In genomic region chr11:35084817-35085424, GRCh38 we compare ENCODE assay signal across 21 cellular contexts. TPM values are rescaled to one million over a fixed set of nuclear protein-coding genes. Genes with fewer than 3 reads are reported as not detected.
DNase-seq lines count a peak whose midpoint lies in the region; ATAC-seq, FAIRE-seq and TF ChIP-seq lines count a peak whose summit lies in the region.
"Had no signal": no experiment of that assay in that cellular context is flagged by ENCODE, and none has a peak within 500 bp of the region (broad histone marks: within the 10 kb centered on the region; RNA-seq: fewer than 3 reads in every experiment).

No MANE protein-coding gene starts in this region.

- H2BK15ac ChIP-seq in neuronal stem cell (ENCODE audit: low read length): no peak overlapping the region

- peaks cover 0 to 2% of the 10 kb centered on the region in 2 donors for H3K27me3 Mint-ChIP-seq in CD8-positive, alpha-beta memory T cell
- H3K27me3 Mint-ChIP-seq in dendritic cell treated with granulocyte-macrophage colony-stimulating factor and Interleukin-4, amounts not matched to agents 40 ng/mL and 50 ng/mL, for 4 days: no peaks in the 10 kb centered on the region
- peaks cover 12% of the 10 kb centered on the region for H3K27me3 Mint-ChIP-seq in T-helper 2 cell treated with Interferon-gamma antibody and Interleukin-4, amounts not matched to agents 5 μg/mL and 100 μg/mL, for 36 hours (ENCODE audit: low read depth)

- H3K4me1 Mint-ChIP-seq in CD8-positive, alpha-beta memory T cell: peaks cover 55 to 91% (median 90%) of the 10 kb centered on the region in 3 donors
- H3K4me1 Mint-ChIP-seq in dendritic cell treated with granulocyte-macrophage colony-stimulating factor and Interleukin-4, amounts not matched to agents 40 ng/mL and 50 ng/mL, for 4 days (ENCODE audit: low read depth): peaks cover 82% of the 10 kb centered on the region
- H3K4me1 Mint-ChIP-seq in T-helper 2 cell treated with Interferon-gamma antibody and Interleukin-4, amounts not matched to agents 5 μg/mL and 100 μg/mL, for 36 hours (ENCODE audit: low read depth): peaks cover 56% of the 10 kb centered on the region

- H3K79me1 ChIP-seq in neuronal stem cell (ENCODE audit: low read depth, low read length): no peaks in the 10 kb centered on the region

- FAIRE-seq in A549 (lab: Jason Lieb, UNC): no peak
- FAIRE-seq: GM18507, pancreas had no signal

- H2BK120ac ChIP-seq in neuronal stem cell (ENCODE audit: low read depth, low read length): no peak overlapping the region

- H3K23ac ChIP-seq in neuronal stem cell (ENCODE audit: low read depth, low read length, poor library complexity): no peak overlapping the region

- DNase-seq in A549 (ENCODE audit: low read depth in 1 of 2, low spot score in 1 of 2) (no peak), neuronal stem cell (ENCODE audit: low spot score) (no peak), testis (no peak), SIG-M5 (lab: John Stamatoyannopoulos, UW) (no peak), NCI-H1930 (lab: John Stamatoyannopoulos, UW) (no peak)
- no peak for DNase-seq in CD8-positive, alpha-beta memory T cell
- DNase-seq in T-helper 2 cell treated with Interferon-gamma antibody and Interleukin-4, amounts not matched to agents 5 μg/mL and 100 μg/mL, for 36 hours (ENCODE audit: low spot score): no peak
- DNase-seq: activated CD4-positive, alpha-beta T cell treated with anti-CD3 and anti-CD28 coated beads for 4 hours; activated T-cell treated with anti-CD3 and anti-CD28 coated beads, Interleukin-2, amount 50 U/mL, for 1 hour; colonic mucosa; DMS153; islet precursor cell; NCI-H774; pancreas; RPMI8226; stomach; T-helper 9 cell had no signal

- POLR2A ChIA-PET in A549 (lab: Yijun Ruan, JAX): no interaction called here
- POLR2A ChIA-PET in CD8-positive, alpha-beta memory T cell (lab: Charles Lee): interaction anchor here (1.0 to 1.2 kb wide), 2 partner anchors 37 to 39 kb away, joined by 3 read pairs; no protein-coding TSS in a partner anchor

- H2BK12ac ChIP-seq in neuronal stem cell (ENCODE audit: low read length): peak overlapping the region; percentile 85

- H3K4ac ChIP-seq in neuronal stem cell (ENCODE audit: low read length): no peak overlapping the region

- H3K18ac ChIP-seq in neuronal stem cell (ENCODE audit: low read length): peak overlapping the region; percentile 39

- H3K4me2 ChIP-seq in A549 (no peak overlapping the region), neuronal stem cell (ENCODE audit: insufficient read depth, low read length, poor library complexity, severe bottlenecking) (no peak overlapping the region)

- no peak overlapping the region for H4K91ac ChIP-seq in neuronal stem cell (ENCODE audit: low read depth, low read length, poor library complexity)

- H4K8ac ChIP-seq in neuronal stem cell (ENCODE audit: low read depth, low read length): no peak overlapping the region

- no peak for ATAC-seq in A549
- ATAC-seq: pancreas had no signal

- no peaks in the 10 kb centered on the region for H3K9me3 ChIP-seq in A549
- H3K9me3 ChIP-seq in CD8-positive, alpha-beta memory T cell (ENCODE audit: low read length): no peaks in the 10 kb centered on the region
- H3K9me3 ChIP-seq in neuronal stem cell (replicated peaks in 1 of 2; ENCODE audit: control insufficient read depth in 2 of 2, insufficient read depth in 1 of 2, low read depth in 1 of 2, low read length in 2 of 2): no peaks in the 10 kb centered on the region
- no peaks in the 10 kb centered on the region for H3K9me3 ChIP-seq in testis
- H3K9me3 ChIP-seq: colonic mucosa, pancreas, stomach had no signal

- CTCF ChIA-PET in A549 (lab: Yijun Ruan, JAX): no interaction called here
- CTCF ChIA-PET in CD8-positive, alpha-beta memory T cell (lab: Charles Lee): no interaction called here

- peak overlapping the region; percentile 75 to 89; a peak in 4 of 6 replicates for H3K27ac ChIP-seq in A549
- no peak overlapping the region for H3K27ac ChIP-seq in CD8-positive, alpha-beta memory T cell (ENCODE audit: low read depth, low read length)
- no peak overlapping the region for H3K27ac ChIP-seq in neuronal stem cell (replicated peaks; ENCODE audit: low read length)
- H3K27ac ChIP-seq in testis: no peak overlapping the region
- H3K27ac ChIP-seq: epithelial cell of prostate, pancreas had no signal

- H3K14ac ChIP-seq in neuronal stem cell (ENCODE audit: low read length): no peak overlapping the region

- H3K9me3 Mint-ChIP-seq in CD8-positive, alpha-beta memory T cell: no peaks in the 10 kb centered on the region
- no peaks in the 10 kb centered on the region for H3K9me3 Mint-ChIP-seq in dendritic cell treated with granulocyte-macrophage colony-stimulating factor and Interleukin-4, amounts not matched to agents 40 ng/mL and 50 ng/mL, for 4 days
- H3K9me3 Mint-ChIP-seq in T-helper 2 cell treated with Interferon-gamma antibody and Interleukin-4, amounts not matched to agents 5 μg/mL and 100 μg/mL, for 36 hours: no peaks in the 10 kb centered on the region

- no peaks in the 10 kb centered on the region for H3K36me3 ChIP-seq in CD8-positive, alpha-beta memory T cell (ENCODE audit: insufficient read depth, low read length)
- H3K36me3 ChIP-seq in neuronal stem cell (replicated peaks in 1 of 2; ENCODE audit: control insufficient read depth in 2 of 2, insufficient read depth in 2 of 2, low read length in 2 of 2): no peaks in the 10 kb centered on the region
- no peaks in the 10 kb centered on the region for H3K36me3 ChIP-seq in testis (ENCODE audit: low read depth, missing control alignments)
- H3K36me3 ChIP-seq: colonic mucosa, pancreas, stomach had no signal

- TF ChIP-seq RAD21 in A549 (conservative IDR thresholded peaks at IDR 0.05 in 1 of 2, IDR thresholded peaks at IDR 0.05 in 1 of 2): no peak

- H2AK5ac ChIP-seq in neuronal stem cell (ENCODE audit: low read depth, low read length): peak overlapping the region; percentile 43

- H3K4me1 ChIP-seq in A549: peaks cover 32% of the 10 kb centered on the region
- peaks cover 72% of the 10 kb centered on the region for H3K4me1 ChIP-seq in CD8-positive, alpha-beta memory T cell (ENCODE audit: insufficient read depth, low read length)
- H3K4me1 ChIP-seq in neuronal stem cell (ENCODE audit: control insufficient read depth in 2 of 2, insufficient read depth in 1 of 2, low read depth in 1 of 2, low read length in 2 of 2): peaks cover 9 to 28% of the 10 kb centered on the region in 2 donors
- H3K4me1 ChIP-seq in testis: no peaks in the 10 kb centered on the region
- H3K4me1 ChIP-seq: colonic mucosa had no signal

- no peak overlapping the region for H3K9ac ChIP-seq in neuronal stem cell (ENCODE audit: low read depth, low read length, poor library complexity)

- TF ChIP-seq POLR2A in A549 (IDR thresholded peaks at IDR 0.05; ENCODE audit: low read length): no peak
- no peak for TF ChIP-seq POLR2A in testis (IDR thresholded peaks at IDR 0.05)

- intact Hi-C loops in dendritic cell treated with granulocyte-macrophage colony-stimulating factor and Interleukin-4, amounts not matched to agents 40 ng/mL and 50 ng/mL, for 4 days (cut with micrococcal nuclease): loop anchor here (5.0 to 10.0 kb wide), 3 partner anchors 38 to 230 kb away; no protein-coding TSS in a partner anchor
- intact Hi-C loops in testis (cut with DNase I; ENCODE audit: low total_unique reads): no loop called here

- no peak for TF ChIP-seq CTCF in A549 (IDR thresholded peaks at IDR 0.05)
- TF ChIP-seq CTCF in testis (IDR thresholded peaks at IDR 0.05): no peak

- TF ChIP-seq EP300 in A549 (IDR thresholded peaks at IDR 0.05): no peak

- no peak overlapping the region for H3K4me3 ChIP-seq in A549
- peak overlapping the region; percentile 5 for H3K4me3 ChIP-seq in CD8-positive, alpha-beta memory T cell (ENCODE audit: low read length)
- no peak overlapping the region for H3K4me3 ChIP-seq in neuronal stem cell (ENCODE audit: low read length in 2 of 2)
- H3K4me3 ChIP-seq in testis: no peak overlapping the region
- H3K4me3 ChIP-seq: colonic mucosa, pancreas, stomach had no signal

- no peak overlapping the region for H3K4me3 Mint-ChIP-seq in CD8-positive, alpha-beta memory T cell
- no peak overlapping the region for H3K4me3 Mint-ChIP-seq in dendritic cell treated with granulocyte-macrophage colony-stimulating factor and Interleukin-4, amounts not matched to agents 40 ng/mL and 50 ng/mL, for 4 days
- no peak overlapping the region for H3K4me3 Mint-ChIP-seq in T-helper 2 cell treated with Interferon-gamma antibody and Interleukin-4, amounts not matched to agents 5 μg/mL and 100 μg/mL, for 36 hours
- H3K4me3 Mint-ChIP-seq: mesothelial cell of epicardium had no signal

- no peak overlapping the region for H2AFZ ChIP-seq in neuronal stem cell (ENCODE audit: low read length)

- no peaks in the 10 kb centered on the region for H3K27me3 ChIP-seq in CD8-positive, alpha-beta memory T cell (ENCODE audit: insufficient read depth, low read length, poor library complexity, severe bottlenecking)
- H3K27me3 ChIP-seq in neuronal stem cell (ENCODE audit: control insufficient read depth in 3 of 3, insufficient read depth in 3 of 3, low read depth in 1 of 3, low read length in 3 of 3): no peaks in the 10 kb centered on the region
- H3K27me3 ChIP-seq in testis: no peaks in the 10 kb centered on the region
- H3K27me3 ChIP-seq: colonic mucosa, pancreas, stomach had no signal

- H3K36me3 Mint-ChIP-seq in CD8-positive, alpha-beta memory T cell: no peaks in the 10 kb centered on the region
- no peaks in the 10 kb centered on the region for H3K36me3 Mint-ChIP-seq in dendritic cell treated with granulocyte-macrophage colony-stimulating factor and Interleukin-4, amounts not matched to agents 40 ng/mL and 50 ng/mL, for 4 days (ENCODE audit: low read depth)
- peaks cover 6% of the 10 kb centered on the region for H3K36me3 Mint-ChIP-seq in T-helper 2 cell treated with Interferon-gamma antibody and Interleukin-4, amounts not matched to agents 5 μg/mL and 100 μg/mL, for 36 hours (ENCODE audit: low read depth)
- H3K36me3 Mint-ChIP-seq: mesothelial cell of epicardium had no signal

- 90% methylated on average over 2 of the region's 2 CpGs for WGBS in A549 (ENCODE audit: missing lambda C conversion rate)
- WGBS in neuronal stem cell (ENCODE audit: extremely low coverage in 2 of 2, insufficient read length in 2 of 2, insufficient replicate concordance in 1 of 2), 2 donors: no CpG with 5 or more reads among the region's 2 CpGs
- WGBS in testis, 2 donors: 100% methylated on average over 2 of the region's 2 CpGs

- H3K27ac Mint-ChIP-seq in CD8-positive, alpha-beta memory T cell: peak overlapping the region; percentile 92 to 100 (median 98)
- peak overlapping the region; percentile 99 for H3K27ac Mint-ChIP-seq in dendritic cell treated with granulocyte-macrophage colony-stimulating factor and Interleukin-4, amounts not matched to agents 40 ng/mL and 50 ng/mL, for 4 days
- no peak overlapping the region for H3K27ac Mint-ChIP-seq in T-helper 2 cell treated with Interferon-gamma antibody and Interleukin-4, amounts not matched to agents 5 μg/mL and 100 μg/mL, for 36 hours
- H3K27ac Mint-ChIP-seq: mesothelial cell of epicardium had no signal

- H2BK5ac ChIP-seq in neuronal stem cell (ENCODE audit: low read length): peak overlapping the region; percentile 2

RNA-seq across cellular contexts. Expression of gene CD44, which starts 54.0 kb away (rescaled TPM):
- polyA plus RNA-seq in A549 (2011; rRNA removed): 309 and 350 TPM in 2 replicates
- 153 and 218 TPM in 2 replicates for polyA plus RNA-seq in A549 (2012; cell fraction: cytosol; rRNA removed)
- 265 and 417 TPM in 2 replicates for polyA plus RNA-seq in A549 (2012; cell fraction: nucleus; rRNA removed)
- 545 to 587 TPM (median 585 TPM) in 3 replicates for polyA plus RNA-seq in A549 (2017; fragmentation: RNase III; extraction: RNeasy Plus Mini Kit Qiagen cat#74134 plus additional on column Dnase treatment)
- polyA minus RNA-seq in A549 (2011; rRNA and poly(A)+ RNA removed): 385 and 445 TPM in 2 replicates
- 100 to 1,000 TPM; 510 to 534 TPM for total RNA-seq in CD8-positive, alpha-beta memory T cell
- 338 TPM for polyA plus RNA-seq in CD8-positive, alpha-beta memory T cell
- polyA plus RNA-seq in neuronal stem cell (2013, experiment 1 of 2): 1.6 TPM
- 0.75 TPM for polyA plus RNA-seq in neuronal stem cell (2013, experiment 2 of 2)
- total RNA-seq in testis: 10 to 100 TPM in 1 of 2 donors, 1 to 10 TPM in 1; 4.0 to 13.4 TPM
- polyA plus RNA-seq in testis (ENCODE audit: insufficient read depth, low read depth, low replicate concordance): 44.5 TPM

Comparison
In these comparisons a context has a peak if more than half of its experiments do, and no peak if none do; other contexts are left out.
1. H3K27ac ChIP-seq: peak in A549 (2 of 2); none in CD8-positive, alpha-beta memory T cell (single experiment), neuronal stem cell (single experiment) and testis (0 of 2).